Comparison of ENCODE assay signal across 26 cellular contexts in genomic region chr1:1003618-1004419, GRCh38. TPM values are rescaled to one million over a fixed set of nuclear protein-coding genes. Genes with fewer than 3 reads are reported as not detected.
DNase-seq lines count a peak whose midpoint lies in the region; ATAC-seq and TF ChIP-seq lines count a peak whose summit lies in the region.
"Had no signal": no experiment of that assay in that cellular context is flagged by ENCODE, and none has a peak within 500 bp of the region (broad histone marks: within the 10 kb centered on the region; RNA-seq: fewer than 3 reads in every experiment).

No MANE protein-coding gene starts in this region.

- H2BK20ac ChIP-seq in IMR-90 (ENCODE audit: low read depth, low read length): no peak overlapping the region

- H2BK5ac ChIP-seq in IMR-90 (ENCODE audit: low read depth, low read length, poor library complexity, severe bottlenecking) (no peak overlapping the region), trophoblast cell (ENCODE audit: low read depth, low read length, poor library complexity) (no peak overlapping the region)

- no peaks in the 10 kb centered on the region for H3K9me3 ChIP-seq in Caco-2
- H3K9me3 ChIP-seq in IMR-90 (ENCODE audit: control insufficient read depth, insufficient read depth, low read length): no peaks in the 10 kb centered on the region
- H3K9me3 ChIP-seq in endodermal cell (ENCODE audit: control insufficient read depth, low read length): no peaks in the 10 kb centered on the region
- H3K9me3 ChIP-seq in trophoblast cell (ENCODE audit: insufficient read depth, low read depth, low read length): peaks cover 4% of the 10 kb centered on the region
- H3K9me3 ChIP-seq: pancreas, right atrium auricular region, stomach, tibial artery had no signal

- H3K79me2 ChIP-seq in trophoblast cell (ENCODE audit: control insufficient read depth, insufficient read depth, low read length, poor library complexity): peaks cover 3% of the 10 kb centered on the region

- DNase-seq in Caco-2 (no peak), IMR-90 (no peak), endodermal cell (peak; percentile 66), trophoblast cell (no peak), NCI-H526 treated with DMSO at 0.1 percent for 48 hours (lab: John Stamatoyannopoulos, UW) (no peak)
- no peak for DNase-seq in activated CD4-positive, alpha-beta T cell treated with anti-CD3 and anti-CD28 coated beads for 36 hours
- no peak for DNase-seq in activated T-helper 1 cell treated with anti-CD3 and anti-CD28 coated beads, Interleukin-12 subunit alpha, Interleukin-12 subunit beta, Interleukin-2, Interleukin-4 antibody, amounts not matched to agents 30 ng/mL and 10 ng/mL and 1 ng/mL, durations not matched to agents 14 hours and 24 hours and 36 hours (ENCODE audit: low spot score)
- DNase-seq: activated CD4-positive, alpha-beta T cell treated with anti-CD3 and anti-CD28 coated beads, Interleukin-2, amount 50 U/mL, for 4 hours; activated effector memory CD4-positive, alpha-beta T cell treated with Interleukin-2 at 50 U/mL for 16 hours; CD8-positive, alpha-beta T cell; effector CD4-positive, alpha-beta T cell; head of caudate nucleus; NCI-H2171 treated with DMSO at 0.1 percent for 48 hours; NCI-H524 treated with DMSO at 0.1 percent for 48 hours; stomach; tibial artery had no signal

- H3K14ac ChIP-seq in IMR-90 (replicated peaks; ENCODE audit: low read depth, low read length) (no peak overlapping the region), trophoblast cell (ENCODE audit: low read length) (no peak overlapping the region)

- no peak overlapping the region for H3K4ac ChIP-seq in IMR-90 (ENCODE audit: low read depth, low read length)
- no peak overlapping the region for H3K4ac ChIP-seq in trophoblast cell (ENCODE audit: low read depth, low read length)

- peaks cover 47% of the 10 kb centered on the region for H3K4me1 ChIP-seq in Caco-2
- peaks cover 8% of the 10 kb centered on the region for H3K4me1 ChIP-seq in IMR-90 (ENCODE audit: control insufficient read depth, insufficient read depth, low read length)
- peaks cover 27% of the 10 kb centered on the region for H3K4me1 ChIP-seq in endodermal cell (ENCODE audit: control insufficient read depth, insufficient read depth, low read length)
- peaks cover 39 to 56% of the 10 kb centered on the region in 2 experiments for H3K4me1 ChIP-seq in trophoblast cell (ENCODE audit: control insufficient read depth in 1 of 2, insufficient read depth in 2 of 2, low read length in 2 of 2)

- no peak overlapping the region for H4K91ac ChIP-seq in IMR-90 (ENCODE audit: insufficient read depth, low read depth, low read length)
- H4K91ac ChIP-seq in trophoblast cell (ENCODE audit: low read depth, low read length): no peak overlapping the region

- H3K4me3 Mint-ChIP-seq in Caco-2 (ENCODE audit: unreplicated experiment) (no peak overlapping the region), endodermal cell (peak overlapping the region; percentile 50)
- no peak overlapping the region for H3K4me3 Mint-ChIP-seq in activated CD4-positive, alpha-beta T cell treated with anti-CD3 and anti-CD28 coated beads for 36 hours
- no peak overlapping the region for H3K4me3 Mint-ChIP-seq in activated T-helper 1 cell treated with anti-CD3 and anti-CD28 coated beads, Interleukin-12 subunit alpha, Interleukin-12 subunit beta, Interleukin-2, Interleukin-4 antibody, amounts not matched to agents 30 ng/mL and 10 ng/mL and 1 ng/mL, durations not matched to agents 14 hours and 24 hours and 36 hours

- H2BK120ac ChIP-seq in IMR-90 (ENCODE audit: low read depth, low read length) (no peak overlapping the region), trophoblast cell (ENCODE audit: insufficient read depth, low read length, poor library complexity) (no peak overlapping the region)

- dilution Hi-C loops in IMR-90 (cut with HindIII; ENCODE audit: low sequenced_read_pairs, unreplicated experiment): no loop called here

- H3K9me1 ChIP-seq in IMR-90 (ENCODE audit: insufficient read depth, low read length): peaks cover 6% of the 10 kb centered on the region; the same call in 1 of the 2 replicates

- intact Hi-C loops in Caco-2 (cut with micrococcal nuclease; ENCODE audit: unreplicated experiment): no loop called here
- intact Hi-C loops in IMR-90 (cut with micrococcal nuclease): loop anchor here (5.0 kb wide), 1 partner anchor 53 kb away; no protein-coding TSS in a partner anchor
- intact Hi-C loops in activated CD4-positive, alpha-beta T cell treated with anti-CD3 and anti-CD28 coated beads for 36 hours (cut with DNase I, micrococcal nuclease): no loop called here
- intact Hi-C loops in activated T-helper 1 cell treated with anti-CD3 and anti-CD28 coated beads, Interleukin-12 subunit alpha, Interleukin-12 subunit beta, Interleukin-2, Interleukin-4 antibody, amounts not matched to agents 30 ng/mL and 10 ng/mL and 1 ng/mL, durations not matched to agents 14 hours and 24 hours and 36 hours (cut with micrococcal nuclease): no loop called here

- peaks cover 9 to 29% of the 10 kb centered on the region in 2 experiments; a peak in 3 of 4 replicates for H3K79me1 ChIP-seq in IMR-90 (ENCODE audit: low read depth in 1 of 2, low read length in 2 of 2)
- peaks cover 33% of the 10 kb centered on the region for H3K79me1 ChIP-seq in trophoblast cell (ENCODE audit: low read length)

- peaks cover 4% of the 10 kb centered on the region; the same call in 1 of the 2 replicates for H4K20me1 ChIP-seq in IMR-90 (ENCODE audit: insufficient read depth, low read length)

- peaks cover 21% of the 10 kb centered on the region for H3K4me1 Mint-ChIP-seq in Caco-2 (ENCODE audit: low read depth, unreplicated experiment)
- peaks cover 29% of the 10 kb centered on the region for H3K4me1 Mint-ChIP-seq in endodermal cell
- H3K4me1 Mint-ChIP-seq in activated CD4-positive, alpha-beta T cell treated with anti-CD3 and anti-CD28 coated beads for 36 hours: peaks cover 13% of the 10 kb centered on the region
- H3K4me1 Mint-ChIP-seq in activated T-helper 1 cell treated with anti-CD3 and anti-CD28 coated beads, Interleukin-12 subunit alpha, Interleukin-12 subunit beta, Interleukin-2, Interleukin-4 antibody, amounts not matched to agents 30 ng/mL and 10 ng/mL and 1 ng/mL, durations not matched to agents 14 hours and 24 hours and 36 hours (ENCODE audit: low read depth): peaks cover 11% of the 10 kb centered on the region

- H3K23ac ChIP-seq in IMR-90 (ENCODE audit: low read depth, low read length) (no peak overlapping the region), trophoblast cell (ENCODE audit: low read length) (no peak overlapping the region)

- CTCF ChIA-PET in Caco-2 (lab: Charles Lee): interaction anchor here (0.6 kb wide), 1 partner anchor 112 kb away, joined by 6 read pairs; the partner anchor contains the start of gene C1orf159
- CTCF ChIA-PET in IMR-90 (lab: Yijun Ruan, JAX): no interaction called here
- CTCF ChIA-PET in activated CD4-positive, alpha-beta T cell treated with anti-CD3 and anti-CD28 coated beads for 36 hours (lab: Charles Lee): interaction anchor here (3.0 to 3.1 kb wide), 3 partner anchors 10 to 15 kb away, joined by 8 to 20 read pairs (median 14); partner anchors contain the start of gene ISG15

- no peak overlapping the region for H2BK15ac ChIP-seq in IMR-90 (ENCODE audit: low read depth, low read length)

- H3K4me3 ChIP-seq in Caco-2 (ENCODE audit: low read depth, low read length) (no peak overlapping the region), IMR-90 (ENCODE audit: insufficient read depth, low read depth, low read length) (no peak overlapping the region), endodermal cell (ENCODE audit: low read length) (peak overlapping the region; percentile 76), trophoblast cell (ENCODE audit: low read depth, low read length) (no peak overlapping the region)
- H3K4me3 ChIP-seq: pancreas, right atrium auricular region, stomach, tibial artery had no signal

- TF ChIP-seq RAD21 in IMR-90 (IDR thresholded peaks at IDR 0.05; ENCODE audit: low read length): no peak

- no peak overlapping the region for H4K5ac ChIP-seq in IMR-90 (ENCODE audit: low read depth, low read length)

- H2AK5ac ChIP-seq in IMR-90 (ENCODE audit: low read depth, low read length) (no peak overlapping the region), trophoblast cell (ENCODE audit: low read length) (peak overlapping the region; percentile 32)

- no peak overlapping the region for H3K27ac ChIP-seq in IMR-90 (ENCODE audit: insufficient read depth, low read length)
- no peak overlapping the region for H3K27ac ChIP-seq in endodermal cell (ENCODE audit: low read depth, low read length)
- H3K27ac ChIP-seq in trophoblast cell (ENCODE audit: low read depth, low read length): no peak overlapping the region
- H3K27ac ChIP-seq: stomach, tibial artery had no signal

- no peak overlapping the region for H4K12ac ChIP-seq in trophoblast cell (ENCODE audit: low read depth, low read length)

- H3K4me2 ChIP-seq in IMR-90 (ENCODE audit: low read depth, low read length) (no peak overlapping the region), trophoblast cell (ENCODE audit: low read length) (no peak overlapping the region)

- H3K27ac Mint-ChIP-seq in Caco-2 (ENCODE audit: unreplicated experiment): peak overlapping the region; percentile 90
- H3K27ac Mint-ChIP-seq in endodermal cell: no peak overlapping the region
- H3K27ac Mint-ChIP-seq in activated CD4-positive, alpha-beta T cell treated with anti-CD3 and anti-CD28 coated beads for 36 hours: no peak overlapping the region
- no peak overlapping the region for H3K27ac Mint-ChIP-seq in activated T-helper 1 cell treated with anti-CD3 and anti-CD28 coated beads, Interleukin-12 subunit alpha, Interleukin-12 subunit beta, Interleukin-2, Interleukin-4 antibody, amounts not matched to agents 30 ng/mL and 10 ng/mL and 1 ng/mL, durations not matched to agents 14 hours and 24 hours and 36 hours
- H3K27ac Mint-ChIP-seq: CD8-positive, alpha-beta T cell had no signal

- ATAC-seq in IMR-90 (ENCODE audit: low read depth) (no peak), HG03196 (IDR thresholded peaks at IDR 0.05; ENCODE audit: unreplicated experiment) (no peak)
- ATAC-seq in activated CD4-positive, alpha-beta T cell treated with anti-CD3 and anti-CD28 coated beads for 36 hours: no peak
- ATAC-seq: CD8-positive, alpha-beta T cell; left lobe of liver; naive thymus-derived CD4-positive, alpha-beta T cell; pancreas; SK-N-SH treated with all-trans-retinoic acid at 6 μM for 48 hours had no signal

- peak overlapping the region; percentile 31 for H2AK9ac ChIP-seq in IMR-90 (replicated peaks; ENCODE audit: low read depth, low read length, poor library complexity)

- POLR2A ChIA-PET in Caco-2 (lab: Charles Lee): no interaction called here
- POLR2A ChIA-PET in IMR-90 (lab: Charles Lee; ENCODE audit: unreplicated experiment): no interaction called here
- POLR2A ChIA-PET in activated CD4-positive, alpha-beta T cell treated with anti-CD3 and anti-CD28 coated beads for 36 hours (lab: Charles Lee): no interaction called here

- no peaks in the 10 kb centered on the region for H3K9me3 Mint-ChIP-seq in Caco-2 (ENCODE audit: unreplicated experiment)
- no peaks in the 10 kb centered on the region for H3K9me3 Mint-ChIP-seq in endodermal cell
- no peaks in the 10 kb centered on the region for H3K9me3 Mint-ChIP-seq in activated CD4-positive, alpha-beta T cell treated with anti-CD3 and anti-CD28 coated beads for 36 hours (ENCODE audit: low read depth)
- no peaks in the 10 kb centered on the region for H3K9me3 Mint-ChIP-seq in activated T-helper 1 cell treated with anti-CD3 and anti-CD28 coated beads, Interleukin-12 subunit alpha, Interleukin-12 subunit beta, Interleukin-2, Interleukin-4 antibody, amounts not matched to agents 30 ng/mL and 10 ng/mL and 1 ng/mL, durations not matched to agents 14 hours and 24 hours and 36 hours
- H3K9me3 Mint-ChIP-seq: CD8-positive, alpha-beta T cell had no signal

- in situ Hi-C loops in IMR-90 (cut with MboI; ENCODE audit: low sequenced_read_pairs): no loop called here

- TF ChIP-seq CTCF in Caco-2 (IDR thresholded peaks at IDR 0.05; ENCODE audit: insufficient read depth in 1 of 2, low read depth in 1 of 2, low read length in 1 of 2, severe bottlenecking in 1 of 2, unreplicated experiment in 1 of 2) (no peak), IMR-90 (conservative IDR thresholded peaks at IDR 0.05; ENCODE audit: low read depth, low read length) (no peak), endodermal cell (conservative IDR thresholded peaks at IDR 0.05) (no peak)

- TF ChIP-seq POLR2A in IMR-90 (IDR thresholded peaks at IDR 0.05; ENCODE audit: low read depth, low read length): no peak

- H3K36me3 Mint-ChIP-seq in Caco-2 (ENCODE audit: insufficient read depth, unreplicated experiment): peaks cover 58% of the 10 kb centered on the region
- no peaks in the 10 kb centered on the region for H3K36me3 Mint-ChIP-seq in endodermal cell (ENCODE audit: low read depth)
- H3K36me3 Mint-ChIP-seq in activated CD4-positive, alpha-beta T cell treated with anti-CD3 and anti-CD28 coated beads for 36 hours (ENCODE audit: low read depth): peaks cover 1% of the 10 kb centered on the region
- no peaks in the 10 kb centered on the region for H3K36me3 Mint-ChIP-seq in activated T-helper 1 cell treated with anti-CD3 and anti-CD28 coated beads, Interleukin-12 subunit alpha, Interleukin-12 subunit beta, Interleukin-2, Interleukin-4 antibody, amounts not matched to agents 30 ng/mL and 10 ng/mL and 1 ng/mL, durations not matched to agents 14 hours and 24 hours and 36 hours (ENCODE audit: low read depth)
- H3K36me3 Mint-ChIP-seq: brain; CD8-positive, alpha-beta T cell had no signal

- H3K36me3 ChIP-seq in Caco-2 (ENCODE audit: control insufficient read depth, insufficient read depth, low read length) (no peaks in the 10 kb centered on the region), IMR-90 (ENCODE audit: control insufficient read depth, insufficient read depth, low read length) (no peaks in the 10 kb centered on the region), endodermal cell (ENCODE audit: control insufficient read depth, insufficient read depth, low read length) (no peaks in the 10 kb centered on the region), trophoblast cell (ENCODE audit: control insufficient read depth in 1 of 2, insufficient read depth in 2 of 2, low read length in 2 of 2) (no peaks in the 10 kb centered on the region)
- H3K36me3 ChIP-seq: pancreas, right atrium auricular region, stomach had no signal

- H2AFZ ChIP-seq in IMR-90 (replicated peaks; ENCODE audit: low read length, poor library complexity) (no peak overlapping the region), trophoblast cell (ENCODE audit: insufficient read depth, low read length, poor library complexity) (no peak overlapping the region)

- no TSS peak for BruUV-seq in Caco-2 (replicated peaks; lab: Mats Ljungman, UMichigan)
- BruUV-seq in IMR-90 (replicated peaks; lab: Mats Ljungman, UMichigan): no TSS peak

- H3K27me3 Mint-ChIP-seq in Caco-2 (ENCODE audit: insufficient read depth, unreplicated experiment): no peaks in the 10 kb centered on the region
- peaks cover 52% of the 10 kb centered on the region for H3K27me3 Mint-ChIP-seq in endodermal cell (ENCODE audit: insufficient read depth)
- H3K27me3 Mint-ChIP-seq in activated CD4-positive, alpha-beta T cell treated with anti-CD3 and anti-CD28 coated beads for 36 hours: peaks cover 19% of the 10 kb centered on the region
- peaks cover 25% of the 10 kb centered on the region for H3K27me3 Mint-ChIP-seq in activated T-helper 1 cell treated with anti-CD3 and anti-CD28 coated beads, Interleukin-12 subunit alpha, Interleukin-12 subunit beta, Interleukin-2, Interleukin-4 antibody, amounts not matched to agents 30 ng/mL and 10 ng/mL and 1 ng/mL, durations not matched to agents 14 hours and 24 hours and 36 hours (ENCODE audit: insufficient read depth)

- H3K27me3 ChIP-seq in Caco-2 (replicated peaks; ENCODE audit: control insufficient read depth, insufficient read depth, low read length) (no peaks in the 10 kb centered on the region), IMR-90 (ENCODE audit: control insufficient read depth, insufficient read depth, low read length) (no peaks in the 10 kb centered on the region), endodermal cell (ENCODE audit: control insufficient read depth, insufficient read depth, low read length, poor library complexity, severe bottlenecking) (no peaks in the 10 kb centered on the region), trophoblast cell (ENCODE audit: insufficient read depth, low read length) (peaks cover 10% of the 10 kb centered on the region)
- H3K27me3 ChIP-seq: pancreas, right atrium auricular region had no signal

- no peak overlapping the region for H3K9ac ChIP-seq in IMR-90 (ENCODE audit: low read depth, low read length)
- peak overlapping the region; percentile 25 for H3K9ac ChIP-seq in endodermal cell (ENCODE audit: extremely low read depth, low read length, poor library complexity, severe bottlenecking)
- H3K9ac ChIP-seq in trophoblast cell (ENCODE audit: low read length): no peak overlapping the region

- H3K18ac ChIP-seq in IMR-90 (ENCODE audit: low read depth, low read length) (no peak overlapping the region), trophoblast cell (ENCODE audit: low read length) (no peak overlapping the region)

- H4K8ac ChIP-seq in IMR-90 (ENCODE audit: low read depth in 2 of 2, low read length in 2 of 2) (no peak overlapping the region), trophoblast cell (ENCODE audit: low read depth, low read length) (no peak overlapping the region)

- no peak overlapping the region for H3K56ac ChIP-seq in IMR-90 (ENCODE audit: extremely low read depth, insufficient read depth, low read length)

- 100% methylated on average over 2 of the region's 22 CpGs; no CpG with 5 or more reads in 1 of the 2 experiments for WGBS in IMR-90 (ENCODE audit: extremely low coverage in 2 of 2, insufficient read length in 1 of 2), 2 experiments
- 88 to 89% methylated on average over 7 to 22 of the region's 22 CpGs for WGBS in endodermal cell (ENCODE audit: insufficient coverage in 1 of 2, insufficient read length in 1 of 2), 2 experiments
- WGBS in trophoblast cell (ENCODE audit: extremely low coverage, insufficient coverage, insufficient read length): no CpG with 5 or more reads among the region's 22 CpGs

- H2BK12ac ChIP-seq in trophoblast cell (ENCODE audit: low read length): no peak overlapping the region

RNA-seq across cellular contexts. Expression of gene HES4, which starts 3.9 kb away (rescaled TPM):
- total RNA-seq in Caco-2 (2022): 45.5 and 53.8 TPM in 2 replicates
- 1.4 and 3.1 TPM in 2 replicates for total RNA-seq in IMR-90 (2012; rRNA removed)
- polyA plus RNA-seq in IMR-90 (2012; rRNA removed): 11.7 and 18.9 TPM in 2 replicates
- polyA plus RNA-seq in IMR-90 (2012; cell fraction: cytosol; rRNA removed): 21.4 and 27.9 TPM in 2 replicates
- polyA plus RNA-seq in IMR-90 (2012; cell fraction: nucleus; rRNA removed; ENCODE audit: low replicate concordance): 217 and 369 TPM in 2 replicates
- total RNA-seq in endodermal cell: 10 to 100 TPM; 16.1 to 19.7 TPM
- 144 TPM for polyA plus RNA-seq in endodermal cell (2013, experiment 1 of 2)
- 117 TPM for polyA plus RNA-seq in endodermal cell (2013, experiment 2 of 2)
- polyA plus RNA-seq in trophoblast cell (2013): 20.5 and 21.2 TPM in 2 replicates
- total RNA-seq in activated CD4-positive, alpha-beta T cell treated with anti-CD3 and anti-CD28 coated beads for 36 hours: 1 to 10 TPM; 3.5 to 4.2 TPM
- total RNA-seq in activated T-helper 1 cell treated with anti-CD3 and anti-CD28 coated beads, Interleukin-12 subunit alpha, Interleukin-12 subunit beta, Interleukin-2, Interleukin-4 antibody, amounts not matched to agents 30 ng/mL and 10 ng/mL and 1 ng/mL, durations not matched to agents 14 hours and 24 hours and 36 hours: 1.8 and 2.9 TPM in 2 replicates

RNA-seq across cellular contexts. Expression of gene ISG15, which starts 9.5 kb away (rescaled TPM):
- total RNA-seq in Caco-2 (2022) (55.5 and 63.1 TPM in 2 replicates), IMR-90 (2012; rRNA removed) (92.2 and 105 TPM in 2 replicates), endodermal cell (10 to 100 TPM; 46.6 to 48.4 TPM)
- 99.1 and 138 TPM in 2 replicates for polyA plus RNA-seq in IMR-90 (2012; rRNA removed)
- 153 and 262 TPM in 2 replicates for polyA plus RNA-seq in IMR-90 (2012; cell fraction: cytosol; rRNA removed)
- polyA plus RNA-seq in IMR-90 (2012; cell fraction: nucleus; rRNA removed; ENCODE audit: low replicate concordance): 50.0 and 115 TPM in 2 replicates
- polyA plus RNA-seq in endodermal cell (2013, experiment 1 of 2): 31.4 TPM
- 31.8 TPM for polyA plus RNA-seq in endodermal cell (2013, experiment 2 of 2)
- 69.0 and 69.9 TPM in 2 replicates for polyA plus RNA-seq in trophoblast cell (2013)
- total RNA-seq in activated CD4-positive, alpha-beta T cell treated with anti-CD3 and anti-CD28 coated beads for 36 hours: 10 to 100 TPM; 30.5 to 51.7 TPM
- 52.9 and 53.7 TPM in 2 replicates for total RNA-seq in activated T-helper 1 cell treated with anti-CD3 and anti-CD28 coated beads, Interleukin-12 subunit alpha, Interleukin-12 subunit beta, Interleukin-2, Interleukin-4 antibody, amounts not matched to agents 30 ng/mL and 10 ng/mL and 1 ng/mL, durations not matched to agents 14 hours and 24 hours and 36 hours

RNA-seq across cellular contexts. Expression of gene AGRN, which starts 16.1 kb away (rescaled TPM):
- total RNA-seq in Caco-2 (2022): 176 and 188 TPM in 2 replicates
- 8.1 and 11.4 TPM in 2 replicates for total RNA-seq in IMR-90 (2012; rRNA removed)
- polyA plus RNA-seq in IMR-90 (2012; rRNA removed): 115 and 124 TPM in 2 replicates
- 128 and 199 TPM in 2 replicates for polyA plus RNA-seq in IMR-90 (2012; cell fraction: cytosol; rRNA removed)
- 291 and 688 TPM in 2 replicates for polyA plus RNA-seq in IMR-90 (2012; cell fraction: nucleus; rRNA removed; ENCODE audit: low replicate concordance)
- 100 to 1,000 TPM; 269 to 288 TPM for total RNA-seq in endodermal cell
- 192 TPM for polyA plus RNA-seq in endodermal cell (2013, experiment 1 of 2)
- polyA plus RNA-seq in endodermal cell (2013, experiment 2 of 2): 176 TPM
- 92.6 and 100 TPM in 2 replicates for polyA plus RNA-seq in trophoblast cell (2013)
- total RNA-seq in activated CD4-positive, alpha-beta T cell treated with anti-CD3 and anti-CD28 coated beads for 36 hours: 10 to 100 TPM; 22.7 to 24.4 TPM
- total RNA-seq in activated T-helper 1 cell treated with anti-CD3 and anti-CD28 coated beads, Interleukin-12 subunit alpha, Interleukin-12 subunit beta, Interleukin-2, Interleukin-4 antibody, amounts not matched to agents 30 ng/mL and 10 ng/mL and 1 ng/mL, durations not matched to agents 14 hours and 24 hours and 36 hours: 25.8 and 30.3 TPM in 2 replicates

RNA-seq across cellular contexts. Expression of gene PERM1, which starts 21.9 kb away (rescaled TPM):
- total RNA-seq in Caco-2 (2022) (0.18 and 0.65 TPM in 2 replicates), IMR-90 (2012; rRNA removed) (not detected in 2 replicates), endodermal cell (not detected)
- not detected in 2 replicates for polyA plus RNA-seq in IMR-90 (2012; rRNA removed)
- polyA plus RNA-seq in IMR-90 (2012; cell fraction: cytosol; rRNA removed): not detected in 2 replicates
- 0.02 and 0.03 TPM in 2 replicates for polyA plus RNA-seq in IMR-90 (2012; cell fraction: nucleus; rRNA removed; ENCODE audit: low replicate concordance)
- polyA plus RNA-seq in endodermal cell (2013, experiment 1 of 2): not detected
- polyA plus RNA-seq in endodermal cell (2013, experiment 2 of 2): not detected
- polyA plus RNA-seq in trophoblast cell (2013): not detected in 2 replicates
- total RNA-seq in activated CD4-positive, alpha-beta T cell treated with anti-CD3 and anti-CD28 coated beads for 36 hours: not detected
- not detected in 2 replicates for total RNA-seq in activated T-helper 1 cell treated with anti-CD3 and anti-CD28 coated beads, Interleukin-12 subunit alpha, Interleukin-12 subunit beta, Interleukin-2, Interleukin-4 antibody, amounts not matched to agents 30 ng/mL and 10 ng/mL and 1 ng/mL, durations not matched to agents 14 hours and 24 hours and 36 hours
- total RNA-seq: epithelial cell of proximal tubule; mesenteric fat pad; naive thymus-derived CD4-positive, alpha-beta T cell; T-helper 2 cell treated with Interferon-gamma antibody and Interleukin-4, amounts not matched to agents 100 ng/mL and 5 ng/mL, for 36 hours had no signal
- polyA plus RNA-seq: naive thymus-derived CD4-positive, alpha-beta T cell had no signal

RNA-seq across cellular contexts. Expression of gene PLEKHN1, which starts 37.5 kb away (rescaled TPM):
- total RNA-seq in Caco-2 (2022): 3.1 and 4.0 TPM in 2 replicates
- 0.28 and 0.54 TPM in 2 replicates for total RNA-seq in IMR-90 (2012; rRNA removed)
- 2.1 and 2.3 TPM in 2 replicates for polyA plus RNA-seq in IMR-90 (2012; rRNA removed)
- 0.66 and 1.7 TPM in 2 replicates for polyA plus RNA-seq in IMR-90 (2012; cell fraction: cytosol; rRNA removed)
- polyA plus RNA-seq in IMR-90 (2012; cell fraction: nucleus; rRNA removed; ENCODE audit: low replicate concordance): 8.1 and 24.8 TPM in 2 replicates
- total RNA-seq in endodermal cell: 1 to 10 TPM; 1.5 to 4.6 TPM
- polyA plus RNA-seq in endodermal cell (2013, experiment 1 of 2): not detected
- 0.29 TPM for polyA plus RNA-seq in endodermal cell (2013, experiment 2 of 2)
- 1.9 and 2.1 TPM in 2 replicates for polyA plus RNA-seq in trophoblast cell (2013)
- total RNA-seq in activated CD4-positive, alpha-beta T cell treated with anti-CD3 and anti-CD28 coated beads for 36 hours: 1 to 10 TPM; 1.1 to 1.4 TPM
- total RNA-seq in activated T-helper 1 cell treated with anti-CD3 and anti-CD28 coated beads, Interleukin-12 subunit alpha, Interleukin-12 subunit beta, Interleukin-2, Interleukin-4 antibody, amounts not matched to agents 30 ng/mL and 10 ng/mL and 1 ng/mL, durations not matched to agents 14 hours and 24 hours and 36 hours: 1.7 and 1.8 TPM in 2 replicates
